Comparison of ENCODE assay signal across 18 cellular contexts in the genomic region with DNA sequence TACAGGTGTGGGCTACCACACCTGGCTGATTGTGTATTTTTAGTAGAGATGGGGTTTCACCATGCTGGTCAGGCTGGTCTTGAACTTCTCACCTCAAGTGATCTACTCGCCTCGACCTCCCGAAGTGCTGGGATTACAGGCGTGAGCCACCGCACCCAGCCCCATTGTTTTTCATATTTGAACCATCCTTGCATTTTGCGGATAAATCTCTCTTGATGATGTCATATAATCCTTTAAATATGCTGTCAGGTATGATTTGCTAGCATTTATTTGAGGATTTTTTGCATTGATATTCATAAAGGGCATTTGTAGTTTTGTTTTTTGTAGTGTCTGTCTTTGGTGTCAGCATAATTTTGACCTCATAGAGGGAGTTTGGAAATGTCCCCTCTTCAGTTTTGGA. TPM values are rescaled to one million over a fixed set of nuclear protein-coding genes. Genes with fewer than 3 reads are reported as not detected.
A peak's percentile ranks its signal among the peaks of the same experiment; 100 is the strongest.
DNase-seq lines count a peak whose midpoint lies in the region; ATAC-seq and TF ChIP-seq lines count a peak whose summit lies in the region.
"Had no signal": no experiment of that assay in that cellular context is flagged by ENCODE, and none has a peak within 500 bp of the region (broad histone marks: within the 10 kb centered on the region; RNA-seq: fewer than 3 reads in every experiment).

No MANE protein-coding gene starts in this region.

- peak overlapping the region; percentile 42 for H3K27ac Mint-ChIP-seq in activated CD4-positive, alpha-beta memory T cell treated with anti-CD3 and anti-CD28 coated beads for 36 hours
- no peak overlapping the region for H3K27ac Mint-ChIP-seq in activated CD4-positive, alpha-beta memory T cell treated with anti-CD3 and anti-CD28 coated beads, Interleukin-2, amount 10 ng/mL, durations not matched to agents 7 days and 5 days
- peak overlapping the region in 2 of 7 donors; percentile 59 to 70 for H3K27ac Mint-ChIP-seq in CD4-positive, alpha-beta memory T cell
- peak overlapping the region; percentile 30 for H3K27ac Mint-ChIP-seq in activated CD8-positive, alpha-beta T cell treated with anti-CD3 and anti-CD28 coated beads, Interleukin-2, amount 10 ng/mL, durations not matched to agents 7 days and 5 days
- H3K27ac Mint-ChIP-seq in endothelial cell (ENCODE audit: unreplicated experiment) = no peak overlapping the region
- H3K27ac Mint-ChIP-seq in mesothelial cell of epicardium = no peak overlapping the region
- H3K27ac Mint-ChIP-seq: HFFc6 had no signal

- H3K4me1 Mint-ChIP-seq in activated CD4-positive, alpha-beta memory T cell treated with anti-CD3 and anti-CD28 coated beads for 36 hours (ENCODE audit: low read depth) = peaks cover 43% of the 10 kb centered on the region
- H3K4me1 Mint-ChIP-seq in activated CD4-positive, alpha-beta memory T cell treated with anti-CD3 and anti-CD28 coated beads, Interleukin-2, amount 10 ng/mL, durations not matched to agents 7 days and 5 days = peaks cover 29% of the 10 kb centered on the region
- H3K4me1 Mint-ChIP-seq in CD4-positive, alpha-beta memory T cell = peaks cover 10 to 54% (median 38%) of the 10 kb centered on the region in 4 donors
- H3K4me1 Mint-ChIP-seq in activated CD8-positive, alpha-beta T cell treated with anti-CD3 and anti-CD28 coated beads, Interleukin-2, amount 10 ng/mL, durations not matched to agents 7 days and 5 days (ENCODE audit: low read depth) = peaks cover 18% of the 10 kb centered on the region
- peaks cover 11% of the 10 kb centered on the region for H3K4me1 Mint-ChIP-seq in endothelial cell (ENCODE audit: unreplicated experiment)
- peaks cover 6% of the 10 kb centered on the region for H3K4me1 Mint-ChIP-seq in mesothelial cell of epicardium

- intact Hi-C loops in activated CD4-positive, alpha-beta memory T cell treated with anti-CD3 and anti-CD28 coated beads for 36 hours (cut with micrococcal nuclease) = no loop called here
- intact Hi-C loops in CD4-positive, alpha-beta memory T cell (cut with micrococcal nuclease) = no loop called here

- TF ChIP-seq CTCF in endothelial cell (IDR thresholded peaks at IDR 0.05; ENCODE audit: unreplicated experiment) (no peak), mesothelial cell of epicardium (IDR thresholded peaks at IDR 0.05; ENCODE audit: unreplicated experiment) (no peak)

- peaks cover 54% of the 10 kb centered on the region for H3K9me3 Mint-ChIP-seq in activated CD4-positive, alpha-beta memory T cell treated with anti-CD3 and anti-CD28 coated beads for 36 hours
- peaks cover 48% of the 10 kb centered on the region for H3K9me3 Mint-ChIP-seq in activated CD4-positive, alpha-beta memory T cell treated with anti-CD3 and anti-CD28 coated beads, Interleukin-2, amount 10 ng/mL, durations not matched to agents 7 days and 5 days
- peaks cover 2 to 73% (median 57%) of the 10 kb centered on the region in 8 donors for H3K9me3 Mint-ChIP-seq in CD4-positive, alpha-beta memory T cell
- peaks cover 49% of the 10 kb centered on the region for H3K9me3 Mint-ChIP-seq in activated CD8-positive, alpha-beta T cell treated with anti-CD3 and anti-CD28 coated beads, Interleukin-2, amount 10 ng/mL, durations not matched to agents 7 days and 5 days (ENCODE audit: insufficient read depth)
- peaks cover 4% of the 10 kb centered on the region for H3K9me3 Mint-ChIP-seq in endothelial cell (ENCODE audit: unreplicated experiment)
- peaks cover 30% of the 10 kb centered on the region for H3K9me3 Mint-ChIP-seq in mesothelial cell of epicardium

- peaks cover 75% of the 10 kb centered on the region for H3K36me3 ChIP-seq in CD4-positive, alpha-beta memory T cell (ENCODE audit: insufficient read depth, low read length)

- POLR2A ChIA-PET in activated CD4-positive, alpha-beta memory T cell treated with anti-CD3 and anti-CD28 coated beads for 36 hours (lab: Charles Lee) = no interaction called here
- POLR2A ChIA-PET in activated CD4-positive, alpha-beta memory T cell treated with anti-CD3 and anti-CD28 coated beads, Interleukin-2, amount 10 ng/mL, durations not matched to agents 7 days and 5 days (lab: Charles Lee) = interaction anchor here (0.9 kb wide), 1 partner anchor 10 kb away, joined by 3 read pairs; no protein-coding TSS in a partner anchor
- POLR2A ChIA-PET in CD4-positive, alpha-beta memory T cell (lab: Charles Lee; ENCODE audit: partially characterized antibody) = interaction anchor here (0.7 to 1.5 kb wide), 3 partner anchors 10 to 191 kb away, joined by 3 to 4 read pairs (median 3); a partner anchor contains a TSS
- POLR2A ChIA-PET in activated CD8-positive, alpha-beta T cell treated with anti-CD3 and anti-CD28 coated beads, Interleukin-2, amount 10 ng/mL, durations not matched to agents 7 days and 5 days (lab: Charles Lee) = interaction anchor here (1.0 kb wide), 1 partner anchor 12 kb away, joined by 3 read pairs; no protein-coding TSS in a partner anchor

- H3K4me3 ChIP-seq in CD4-positive, alpha-beta memory T cell (ENCODE audit: low read length in 2 of 2) = no peak overlapping the region

- H3K9me3 ChIP-seq in CD4-positive, alpha-beta memory T cell (ENCODE audit: control insufficient read depth in 1 of 2, low read length in 2 of 2) = peaks cover 5 to 36% of the 10 kb centered on the region in 2 donors

- no peak overlapping the region for H3K27ac ChIP-seq in CD4-positive, alpha-beta memory T cell (ENCODE audit: low read depth, low read length)
- H3K27ac ChIP-seq: C4-2B, HL-60 had no signal

- no peaks in the 10 kb centered on the region for H3K27me3 ChIP-seq in CD4-positive, alpha-beta memory T cell (ENCODE audit: insufficient read depth, low read length)

- ATAC-seq in activated CD8-positive, alpha-beta T cell treated with anti-CD3 and anti-CD28 coated beads, Interleukin-2, amount 10 ng/mL, durations not matched to agents 7 days and 5 days = no peak
- ATAC-seq in GM18909 (IDR thresholded peaks at IDR 0.05; ENCODE audit: poor library complexity, unreplicated experiment) = no peak
- ATAC-seq: PC-3 had no signal

- H3K4me3 Mint-ChIP-seq in activated CD4-positive, alpha-beta memory T cell treated with anti-CD3 and anti-CD28 coated beads for 36 hours = no peak overlapping the region
- no peak overlapping the region for H3K4me3 Mint-ChIP-seq in activated CD4-positive, alpha-beta memory T cell treated with anti-CD3 and anti-CD28 coated beads, Interleukin-2, amount 10 ng/mL, durations not matched to agents 7 days and 5 days
- H3K4me3 Mint-ChIP-seq in CD4-positive, alpha-beta memory T cell = peak overlapping the region; percentile 21 to 56 (median 50)
- H3K4me3 Mint-ChIP-seq in activated CD8-positive, alpha-beta T cell treated with anti-CD3 and anti-CD28 coated beads, Interleukin-2, amount 10 ng/mL, durations not matched to agents 7 days and 5 days = no peak overlapping the region
- H3K4me3 Mint-ChIP-seq in endothelial cell (ENCODE audit: unreplicated experiment) = peak overlapping the region; percentile 1
- no peak overlapping the region for H3K4me3 Mint-ChIP-seq in mesothelial cell of epicardium
- H3K4me3 Mint-ChIP-seq: HFFc6 had no signal

- no peaks in the 10 kb centered on the region for H3K27me3 Mint-ChIP-seq in activated CD4-positive, alpha-beta memory T cell treated with anti-CD3 and anti-CD28 coated beads for 36 hours
- H3K27me3 Mint-ChIP-seq in activated CD4-positive, alpha-beta memory T cell treated with anti-CD3 and anti-CD28 coated beads, Interleukin-2, amount 10 ng/mL, durations not matched to agents 7 days and 5 days = no peaks in the 10 kb centered on the region
- H3K27me3 Mint-ChIP-seq in CD4-positive, alpha-beta memory T cell = no peaks in the 10 kb centered on the region
- H3K27me3 Mint-ChIP-seq in activated CD8-positive, alpha-beta T cell treated with anti-CD3 and anti-CD28 coated beads, Interleukin-2, amount 10 ng/mL, durations not matched to agents 7 days and 5 days (ENCODE audit: low read depth) = no peaks in the 10 kb centered on the region
- H3K27me3 Mint-ChIP-seq in endothelial cell (ENCODE audit: unreplicated experiment) (peaks cover 10% of the 10 kb centered on the region), mesothelial cell of epicardium (ENCODE audit: low read depth) (no peaks in the 10 kb centered on the region)

- no peak for DNase-seq in activated CD4-positive, alpha-beta memory T cell treated with anti-CD3 and anti-CD28 coated beads for 36 hours
- DNase-seq in activated CD4-positive, alpha-beta memory T cell treated with anti-CD3 and anti-CD28 coated beads, Interleukin-2, amount 10 ng/mL, durations not matched to agents 7 days and 5 days = no peak
- DNase-seq in CD4-positive, alpha-beta memory T cell = no peak
- DNase-seq in activated CD8-positive, alpha-beta T cell treated with anti-CD3 and anti-CD28 coated beads, Interleukin-2, amount 10 ng/mL, durations not matched to agents 7 days and 5 days = no peak
- no peak for DNase-seq in endothelial cell (ENCODE audit: low spot score)
- DNase-seq in mesothelial cell of epicardium (ENCODE audit: low spot score in 2 of 2, unreplicated experiment in 2 of 2) = no peak
- no peak for DNase-seq in stimulated activated CD4-positive, alpha-beta T cell treated with anti-CD3 and anti-CD28 coated beads, Interleukin-4, amount 100 ng/mL, for 1 hour
- DNase-seq: DMS79 treated with DMSO at 0.1 percent for 48 hours, GDM1, HFFc6, KG1, NCI-H1105, NCI-H187, NCI-H748 treated with DMSO at 0.1 percent for 48 hours, PC-3 had no signal

- peaks cover 91% of the 10 kb centered on the region for H3K36me3 Mint-ChIP-seq in activated CD4-positive, alpha-beta memory T cell treated with anti-CD3 and anti-CD28 coated beads for 36 hours
- H3K36me3 Mint-ChIP-seq in activated CD4-positive, alpha-beta memory T cell treated with anti-CD3 and anti-CD28 coated beads, Interleukin-2, amount 10 ng/mL, durations not matched to agents 7 days and 5 days (ENCODE audit: low read depth) = peaks cover 97% of the 10 kb centered on the region
- H3K36me3 Mint-ChIP-seq in CD4-positive, alpha-beta memory T cell = peaks cover 78 to 83% of the 10 kb centered on the region in 2 donors
- peaks cover 94% of the 10 kb centered on the region for H3K36me3 Mint-ChIP-seq in activated CD8-positive, alpha-beta T cell treated with anti-CD3 and anti-CD28 coated beads, Interleukin-2, amount 10 ng/mL, durations not matched to agents 7 days and 5 days (ENCODE audit: low read depth)
- H3K36me3 Mint-ChIP-seq in endothelial cell (ENCODE audit: low read depth, unreplicated experiment) (peaks cover 39% of the 10 kb centered on the region), mesothelial cell of epicardium (peaks cover 47% of the 10 kb centered on the region)

- CTCF ChIA-PET in activated CD4-positive, alpha-beta memory T cell treated with anti-CD3 and anti-CD28 coated beads for 36 hours (lab: Charles Lee) = no interaction called here
- CTCF ChIA-PET in activated CD4-positive, alpha-beta memory T cell treated with anti-CD3 and anti-CD28 coated beads, Interleukin-2, amount 10 ng/mL, durations not matched to agents 7 days and 5 days (lab: Charles Lee) = no interaction called here
- CTCF ChIA-PET in CD4-positive, alpha-beta memory T cell (lab: Charles Lee; ENCODE audit: partially characterized antibody) = no interaction called here
- CTCF ChIA-PET in activated CD8-positive, alpha-beta T cell treated with anti-CD3 and anti-CD28 coated beads, Interleukin-2, amount 10 ng/mL, durations not matched to agents 7 days and 5 days (lab: Charles Lee) = no interaction called here

- peaks cover 18% of the 10 kb centered on the region for H3K4me1 ChIP-seq in CD4-positive, alpha-beta memory T cell (ENCODE audit: insufficient read depth, low read length)

RNA-seq across cellular contexts. Expression of a gene that starts 5.7 kb away (rescaled TPM):
- 10 to 100 TPM; 76.0 to 77.0 TPM for total RNA-seq in activated CD4-positive, alpha-beta memory T cell treated with anti-CD3 and anti-CD28 coated beads for 36 hours
- 100 to 1,000 TPM; 105 to 108 TPM for total RNA-seq in activated CD4-positive, alpha-beta memory T cell treated with anti-CD3 and anti-CD28 coated beads, Interleukin-2, amount 10 ng/mL, durations not matched to agents 7 days and 5 days
- total RNA-seq in CD4-positive, alpha-beta memory T cell = 100 to 1,000 TPM; 152 to 156 TPM
- polyA plus RNA-seq in CD4-positive, alpha-beta memory T cell = 100 to 1,000 TPM in 1 of 2 donors, 10 to 100 TPM in 1; 97.3 to 113 TPM
- 10 to 100 TPM; 74.2 to 87.8 TPM for total RNA-seq in activated CD8-positive, alpha-beta T cell treated with anti-CD3 and anti-CD28 coated beads, Interleukin-2, amount 10 ng/mL, durations not matched to agents 7 days and 5 days
- total RNA-seq in endothelial cell (ENCODE audit: unreplicated experiment) (29.5 TPM), mesothelial cell of epicardium (8.0 to 8.3 TPM (median 8.3 TPM) in 3 replicates)

RNA-seq across cellular contexts. Expression of a gene that starts 10.8 kb away (rescaled TPM):
- 10 to 100 TPM; 66.6 to 69.2 TPM for total RNA-seq in activated CD4-positive, alpha-beta memory T cell treated with anti-CD3 and anti-CD28 coated beads for 36 hours
- 100 to 1,000 TPM; 102 to 107 TPM for total RNA-seq in activated CD4-positive, alpha-beta memory T cell treated with anti-CD3 and anti-CD28 coated beads, Interleukin-2, amount 10 ng/mL, durations not matched to agents 7 days and 5 days
- total RNA-seq in CD4-positive, alpha-beta memory T cell = 100 to 1,000 TPM; 137 to 139 TPM
- 10 to 100 TPM; 21.3 to 54.7 TPM for polyA plus RNA-seq in CD4-positive, alpha-beta memory T cell
- total RNA-seq in activated CD8-positive, alpha-beta T cell treated with anti-CD3 and anti-CD28 coated beads, Interleukin-2, amount 10 ng/mL, durations not matched to agents 7 days and 5 days = 10 to 100 TPM; 78.6 to 78.8 TPM
- total RNA-seq in endothelial cell (ENCODE audit: unreplicated experiment) = 56.7 TPM
- total RNA-seq in mesothelial cell of epicardium = 83.8 to 88.3 TPM (median 87.3 TPM) in 3 replicates

RNA-seq across cellular contexts. Expression of a gene that starts 30.9 kb away (rescaled TPM):
- total RNA-seq in activated CD4-positive, alpha-beta memory T cell treated with anti-CD3 and anti-CD28 coated beads for 36 hours = 10 to 100 TPM; 78.6 to 79.4 TPM
- total RNA-seq in activated CD4-positive, alpha-beta memory T cell treated with anti-CD3 and anti-CD28 coated beads, Interleukin-2, amount 10 ng/mL, durations not matched to agents 7 days and 5 days = 100 to 1,000 TPM; 111 to 112 TPM
- total RNA-seq in CD4-positive, alpha-beta memory T cell = 100 to 1,000 TPM; 101 to 105 TPM
- 10 to 100 TPM; 28.4 to 49.7 TPM for polyA plus RNA-seq in CD4-positive, alpha-beta memory T cell
- 100 to 1,000 TPM in 1 of 2 experiments, 10 to 100 TPM in 1; 96.7 to 104 TPM for total RNA-seq in activated CD8-positive, alpha-beta T cell treated with anti-CD3 and anti-CD28 coated beads, Interleukin-2, amount 10 ng/mL, durations not matched to agents 7 days and 5 days
- total RNA-seq in endothelial cell (ENCODE audit: unreplicated experiment) (18.5 TPM), mesothelial cell of epicardium (25.0 to 27.1 TPM (median 25.1 TPM) in 3 replicates)

RNA-seq across cellular contexts. Expression of a gene that starts 46.3 kb away (rescaled TPM):
- 10 to 100 TPM; 32.5 to 33.1 TPM for total RNA-seq in activated CD4-positive, alpha-beta memory T cell treated with anti-CD3 and anti-CD28 coated beads for 36 hours
- 10 to 100 TPM; 43.2 to 46.2 TPM for total RNA-seq in activated CD4-positive, alpha-beta memory T cell treated with anti-CD3 and anti-CD28 coated beads, Interleukin-2, amount 10 ng/mL, durations not matched to agents 7 days and 5 days
- total RNA-seq in CD4-positive, alpha-beta memory T cell = 10 to 100 TPM; 70.7 to 72.4 TPM
- polyA plus RNA-seq in CD4-positive, alpha-beta memory T cell = 10 to 100 TPM; 27.2 to 37.7 TPM
- 10 to 100 TPM; 44.8 to 50.8 TPM for total RNA-seq in activated CD8-positive, alpha-beta T cell treated with anti-CD3 and anti-CD28 coated beads, Interleukin-2, amount 10 ng/mL, durations not matched to agents 7 days and 5 days
- total RNA-seq in endothelial cell (ENCODE audit: unreplicated experiment) (35.5 TPM), mesothelial cell of epicardium (84.2 to 93.4 TPM (median 87.1 TPM) in 3 replicates)

RNA-seq across cellular contexts. Expression of a gene that starts 55.8 kb away (rescaled TPM):
- total RNA-seq in activated CD4-positive, alpha-beta memory T cell treated with anti-CD3 and anti-CD28 coated beads for 36 hours = 10 to 100 TPM; 44.9 to 45.7 TPM
- total RNA-seq in activated CD4-positive, alpha-beta memory T cell treated with anti-CD3 and anti-CD28 coated beads, Interleukin-2, amount 10 ng/mL, durations not matched to agents 7 days and 5 days = 10 to 100 TPM; 49.0 to 55.6 TPM
- total RNA-seq in CD4-positive, alpha-beta memory T cell = 10 to 100 TPM; 46.5 to 56.3 TPM
- polyA plus RNA-seq in CD4-positive, alpha-beta memory T cell = 10 to 100 TPM in 1 of 2 donors, 1 to 10 TPM in 1; 3.9 to 11.8 TPM
- 10 to 100 TPM; 33.8 to 34.1 TPM for total RNA-seq in activated CD8-positive, alpha-beta T cell treated with anti-CD3 and anti-CD28 coated beads, Interleukin-2, amount 10 ng/mL, durations not matched to agents 7 days and 5 days
- total RNA-seq in endothelial cell (ENCODE audit: unreplicated experiment) (0.82 TPM), mesothelial cell of epicardium (11.3 to 12.8 TPM (median 12.2 TPM) in 3 replicates)

Comparison
In these comparisons a context has a peak if more than half of its experiments do, and no peak if none do; other contexts are left out.
1. H3K27ac Mint-ChIP-seq: peak in activated CD4-positive, alpha-beta memory T cell treated with anti-CD3 and anti-CD28 coated beads for 36 hours (single experiment) and activated CD8-positive, alpha-beta T cell treated with anti-CD3 and anti-CD28 coated beads, Interleukin-2, amount 10 ng/mL, durations not matched to agents 7 days and 5 days (single experiment); none in activated CD4-positive, alpha-beta memory T cell treated with anti-CD3 and anti-CD28 coated beads, Interleukin-2, amount 10 ng/mL, durations not matched to agents 7 days and 5 days (single experiment), endothelial cell (single experiment) and mesothelial cell of epicardium (single experiment).
2. H3K4me3 Mint-ChIP-seq: peak in CD4-positive, alpha-beta memory T cell (8 of 8) and endothelial cell (single experiment); none in activated CD4-positive, alpha-beta memory T cell treated with anti-CD3 and anti-CD28 coated beads for 36 hours (single experiment), activated CD4-positive, alpha-beta memory T cell treated with anti-CD3 and anti-CD28 coated beads, Interleukin-2, amount 10 ng/mL, durations not matched to agents 7 days and 5 days (single experiment), activated CD8-positive, alpha-beta T cell treated with anti-CD3 and anti-CD28 coated beads, Interleukin-2, amount 10 ng/mL, durations not matched to agents 7 days and 5 days (single experiment) and mesothelial cell of epicardium (single experiment).